1 cellular context compared by ENCODE assay signal in the genomic region with DNA sequence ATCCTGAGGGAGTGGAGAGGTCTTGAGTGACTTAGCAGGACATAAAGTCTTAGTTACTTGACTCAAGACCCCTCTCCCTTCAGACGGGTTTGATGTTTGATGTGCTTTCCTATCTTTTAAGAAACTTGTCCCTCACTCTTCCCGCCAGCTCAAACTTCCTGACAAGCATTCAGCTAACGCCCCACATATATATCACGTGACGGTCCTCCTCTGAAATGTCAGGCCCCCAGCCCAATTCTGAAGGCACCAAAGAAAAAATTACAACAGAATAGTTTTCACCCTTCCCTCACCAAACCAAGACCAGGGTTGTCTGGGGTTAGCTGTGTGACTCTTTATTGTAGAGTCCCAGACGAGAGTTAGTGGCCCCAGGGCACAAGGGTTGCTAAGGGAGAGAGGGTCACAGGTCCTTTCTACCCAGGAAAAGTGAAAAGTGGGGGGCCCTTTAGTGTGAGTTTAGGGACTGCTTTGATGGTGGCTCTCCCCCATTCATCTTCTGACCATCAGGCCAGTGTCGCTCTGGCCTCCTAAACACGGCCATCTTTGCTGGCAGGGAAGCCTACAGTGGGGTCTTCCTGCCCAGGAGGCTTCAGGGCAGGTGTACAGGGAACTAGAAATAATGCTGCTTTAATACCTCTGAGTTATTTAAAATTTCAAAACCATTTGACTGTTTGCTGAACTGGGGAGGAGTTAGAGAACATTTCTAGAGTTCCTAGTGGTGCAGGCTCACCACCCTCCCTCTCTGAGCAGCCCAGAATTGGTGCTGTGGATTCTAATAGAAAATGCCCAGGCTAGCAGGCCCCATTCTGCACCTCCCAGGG.
TF ChIP-seq lines count a peak whose summit lies in the region.

No MANE protein-coding gene starts in this region.

TF ChIP-seq in HepG2, 621 proteins besides CTCF, POLR2A, EP300 and RAD21 (continued from another document):
- TF ChIP-seq, protein P1, sequence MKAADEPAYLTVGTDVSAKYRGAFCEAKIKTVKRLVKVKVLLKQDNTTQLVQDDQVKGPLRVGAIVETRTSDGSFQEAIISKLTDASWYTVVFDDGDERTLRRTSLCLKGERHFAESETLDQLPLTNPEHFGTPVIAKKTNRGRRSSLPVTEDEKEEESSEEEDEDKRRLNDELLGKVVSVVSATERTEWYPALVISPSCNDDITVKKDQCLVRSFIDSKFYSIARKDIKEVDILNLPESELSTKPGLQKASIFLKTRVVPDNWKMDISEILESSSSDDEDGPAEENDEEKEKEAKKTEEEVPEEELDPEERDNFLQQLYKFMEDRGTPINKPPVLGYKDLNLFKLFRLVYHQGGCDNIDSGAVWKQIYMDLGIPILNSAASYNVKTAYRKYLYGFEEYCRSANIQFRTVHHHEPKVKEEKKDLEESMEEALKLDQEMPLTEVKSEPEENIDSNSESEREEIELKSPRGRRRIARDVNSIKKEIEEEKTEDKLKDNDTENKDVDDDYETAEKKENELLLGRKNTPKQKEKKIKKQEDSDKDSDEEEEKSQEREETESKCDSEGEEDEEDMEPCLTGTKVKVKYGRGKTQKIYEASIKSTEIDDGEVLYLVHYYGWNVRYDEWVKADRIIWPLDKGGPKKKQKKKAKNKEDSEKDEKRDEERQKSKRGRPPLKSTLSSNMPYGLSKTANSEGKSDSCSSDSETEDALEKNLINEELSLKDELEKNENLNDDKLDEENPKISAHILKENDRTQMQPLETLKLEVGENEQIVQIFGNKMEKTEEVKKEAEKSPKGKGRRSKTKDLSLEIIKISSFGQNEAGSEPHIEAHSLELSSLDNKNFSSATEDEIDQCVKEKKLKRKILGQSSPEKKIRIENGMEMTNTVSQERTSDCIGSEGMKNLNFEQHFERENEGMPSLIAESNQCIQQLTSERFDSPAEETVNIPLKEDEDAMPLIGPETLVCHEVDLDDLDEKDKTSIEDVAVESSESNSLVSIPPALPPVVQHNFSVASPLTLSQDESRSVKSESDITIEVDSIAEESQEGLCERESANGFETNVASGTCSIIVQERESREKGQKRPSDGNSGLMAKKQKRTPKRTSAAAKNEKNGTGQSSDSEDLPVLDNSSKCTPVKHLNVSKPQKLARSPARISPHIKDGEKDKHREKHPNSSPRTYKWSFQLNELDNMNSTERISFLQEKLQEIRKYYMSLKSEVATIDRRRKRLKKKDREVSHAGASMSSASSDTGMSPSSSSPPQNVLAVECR (CRISPR knock-in tag; IDR thresholded peaks at IDR 0.05; ENCODE audit: borderline replicate concordance), result 0 out of 2 replicates have a peak, but pooled peaks have one; percentile 12
- TF ChIP-seq EEA1 (CRISPR knock-in tag; IDR thresholded peaks at IDR 0.05; ENCODE audit: borderline replicate concordance) (no peak), ARHGAP35 (CRISPR knock-in tag; IDR thresholded peaks at IDR 0.05; ENCODE audit: borderline replicate concordance) (no peak), SOX13 (IDR thresholded peaks at IDR 0.05) (0 out of 2 replicates have a peak, but pooled peaks have one; percentile 7), SOX13 (CRISPR knock-in tag; conservative IDR thresholded peaks at IDR 0.05 in 1 of 2, IDR thresholded peaks at IDR 0.05 in 1 of 2) (no peak), ZNF607 (CRISPR knock-in tag; IDR thresholded peaks at IDR 0.05; ENCODE audit: borderline replicate concordance) (0 out of 2 replicates have a peak, but pooled peaks have one; percentile 31), EED (CRISPR knock-in tag; IDR thresholded peaks at IDR 0.05) (0 out of 2 replicates have a peak, but pooled peaks have one; percentile 30), ZNF572 (CRISPR knock-in tag; IDR thresholded peaks at IDR 0.05) (0 out of 2 replicates have a peak, but pooled peaks have one; percentile 10), YY1 (IDR thresholded peaks at IDR 0.05; ENCODE audit: insufficient read depth, insufficient replicate concordance, low read depth, low read length) (peak; percentile 35)
- TF ChIP-seq, protein P2, sequence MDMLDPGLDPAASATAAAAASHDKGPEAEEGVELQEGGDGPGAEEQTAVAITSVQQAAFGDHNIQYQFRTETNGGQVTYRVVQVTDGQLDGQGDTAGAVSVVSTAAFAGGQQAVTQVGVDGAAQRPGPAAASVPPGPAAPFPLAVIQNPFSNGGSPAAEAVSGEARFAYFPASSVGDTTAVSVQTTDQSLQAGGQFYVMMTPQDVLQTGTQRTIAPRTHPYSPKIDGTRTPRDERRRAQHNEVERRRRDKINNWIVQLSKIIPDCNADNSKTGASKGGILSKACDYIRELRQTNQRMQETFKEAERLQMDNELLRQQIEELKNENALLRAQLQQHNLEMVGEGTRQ (IDR thresholded peaks at IDR 0.05; ENCODE audit: low read depth, low read length), result no peak
- TF ChIP-seq, protein P2 (CRISPR knock-in tag; IDR thresholded peaks at IDR 0.05; ENCODE audit: borderline replicate concordance), result 0 out of 2 replicates have a peak, but pooled peaks have one; percentile 7
TF ChIP-seq in HepG2: peak in this region for 7.
